Comparison of ENCODE assay signal across 1 cellular context in the genomic region with DNA sequence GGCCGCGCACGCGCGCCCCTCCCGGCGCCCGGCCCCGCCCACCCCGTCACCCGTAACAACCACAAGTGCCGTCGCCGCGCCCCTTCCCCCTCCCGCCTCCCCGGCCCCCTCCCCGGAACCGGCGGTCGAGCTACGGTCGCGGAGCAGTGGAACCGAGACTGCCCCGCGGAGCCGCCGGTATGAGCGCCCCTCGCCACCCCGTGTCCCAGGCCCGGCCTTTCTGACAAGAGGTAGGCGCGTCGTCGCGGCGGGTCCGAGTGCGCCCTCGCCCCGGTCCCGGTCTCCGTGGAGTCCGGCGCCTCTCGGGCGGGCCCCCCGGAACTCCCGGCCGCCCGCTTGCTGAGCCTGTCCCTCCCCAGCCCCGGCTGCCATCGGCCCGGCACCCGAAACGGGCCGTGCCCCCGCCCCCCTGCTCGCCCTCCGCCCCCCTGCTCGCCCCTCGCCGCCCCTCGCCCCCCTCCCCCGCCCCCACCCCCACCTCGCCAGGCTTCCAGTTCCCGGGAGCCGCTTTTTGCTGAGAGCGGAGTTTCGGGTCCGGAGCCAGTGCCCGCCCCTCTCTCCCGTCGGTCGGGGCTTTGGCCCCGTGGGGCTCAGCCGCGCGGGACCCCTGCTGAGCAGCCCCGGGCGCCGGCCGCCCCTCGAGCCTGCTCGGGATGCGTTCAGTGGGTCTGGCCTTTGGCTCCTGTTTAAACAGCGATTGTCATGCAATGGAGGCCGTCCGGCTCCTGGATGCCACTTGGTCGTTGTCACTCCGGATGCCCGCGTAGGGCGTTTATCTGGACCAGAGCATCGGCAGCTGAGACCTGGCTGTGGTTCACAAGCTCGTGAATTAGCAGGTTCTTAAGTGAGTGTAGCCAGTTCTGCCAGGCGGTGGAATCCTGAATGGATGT.
TF ChIP-seq lines count a peak whose summit lies in the region.

A gene (plus strand): TSS at position 92 of the 890 bp plus-strand sequence. CDS start 2,628 bp downstream, outside the sequence.

TF ChIP-seq in HepG2, 621 proteins besides CTCF, POLR2A, EP300 and RAD21 (continued from another document and continues in another):
- TF ChIP-seq, protein P1, sequence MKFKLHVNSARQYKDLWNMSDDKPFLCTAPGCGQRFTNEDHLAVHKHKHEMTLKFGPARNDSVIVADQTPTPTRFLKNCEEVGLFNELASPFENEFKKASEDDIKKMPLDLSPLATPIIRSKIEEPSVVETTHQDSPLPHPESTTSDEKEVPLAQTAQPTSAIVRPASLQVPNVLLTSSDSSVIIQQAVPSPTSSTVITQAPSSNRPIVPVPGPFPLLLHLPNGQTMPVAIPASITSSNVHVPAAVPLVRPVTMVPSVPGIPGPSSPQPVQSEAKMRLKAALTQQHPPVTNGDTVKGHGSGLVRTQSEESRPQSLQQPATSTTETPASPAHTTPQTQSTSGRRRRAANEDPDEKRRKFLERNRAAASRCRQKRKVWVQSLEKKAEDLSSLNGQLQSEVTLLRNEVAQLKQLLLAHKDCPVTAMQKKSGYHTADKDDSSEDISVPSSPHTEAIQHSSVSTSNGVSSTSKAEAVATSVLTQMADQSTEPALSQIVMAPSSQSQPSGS (CRISPR knock-in tag; IDR thresholded peaks at IDR 0.05), result peak; percentile 34; the same call in 1 of the 2 replicates
- TF ChIP-seq, protein P2, sequence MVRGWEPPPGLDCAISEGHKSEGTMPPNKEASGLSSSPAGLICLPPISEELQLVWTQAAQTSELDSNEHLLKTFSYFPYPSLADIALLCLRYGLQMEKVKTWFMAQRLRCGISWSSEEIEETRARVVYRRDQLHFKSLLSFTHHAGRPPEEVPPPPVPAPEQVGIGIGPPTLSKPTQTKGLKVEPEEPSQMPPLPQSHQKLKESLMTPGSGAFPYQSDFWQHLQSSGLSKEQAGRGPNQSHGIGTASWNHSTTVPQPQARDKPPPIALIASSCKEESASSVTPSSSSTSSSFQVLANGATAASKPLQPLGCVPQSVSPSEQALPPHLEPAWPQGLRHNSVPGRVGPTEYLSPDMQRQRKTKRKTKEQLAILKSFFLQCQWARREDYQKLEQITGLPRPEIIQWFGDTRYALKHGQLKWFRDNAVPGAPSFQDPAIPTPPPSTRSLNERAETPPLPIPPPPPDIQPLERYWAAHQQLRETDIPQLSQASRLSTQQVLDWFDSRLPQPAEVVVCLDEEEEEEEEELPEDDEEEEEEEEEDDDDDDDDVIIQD (CRISPR knock-in tag; IDR thresholded peaks at IDR 0.05; ENCODE audit: low read depth), result no peak
- TF ChIP-seq, protein P3, sequence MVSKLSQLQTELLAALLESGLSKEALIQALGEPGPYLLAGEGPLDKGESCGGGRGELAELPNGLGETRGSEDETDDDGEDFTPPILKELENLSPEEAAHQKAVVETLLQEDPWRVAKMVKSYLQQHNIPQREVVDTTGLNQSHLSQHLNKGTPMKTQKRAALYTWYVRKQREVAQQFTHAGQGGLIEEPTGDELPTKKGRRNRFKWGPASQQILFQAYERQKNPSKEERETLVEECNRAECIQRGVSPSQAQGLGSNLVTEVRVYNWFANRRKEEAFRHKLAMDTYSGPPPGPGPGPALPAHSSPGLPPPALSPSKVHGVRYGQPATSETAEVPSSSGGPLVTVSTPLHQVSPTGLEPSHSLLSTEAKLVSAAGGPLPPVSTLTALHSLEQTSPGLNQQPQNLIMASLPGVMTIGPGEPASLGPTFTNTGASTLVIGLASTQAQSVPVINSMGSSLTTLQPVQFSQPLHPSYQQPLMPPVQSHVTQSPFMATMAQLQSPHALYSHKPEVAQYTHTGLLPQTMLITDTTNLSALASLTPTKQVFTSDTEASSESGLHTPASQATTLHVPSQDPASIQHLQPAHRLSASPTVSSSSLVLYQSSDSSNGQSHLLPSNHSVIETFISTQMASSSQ (IDR thresholded peaks at IDR 0.05; ENCODE audit: low read depth), result no peak
- TF ChIP-seq, protein P3 (CRISPR knock-in tag; IDR thresholded peaks at IDR 0.05; ENCODE audit: borderline replicate concordance), result no peak
- TF ChIP-seq TAF15 (IDR thresholded peaks at IDR 0.05; ENCODE audit: low read depth, low read length, poor library complexity, severe bottlenecking) (no peak), ZNF879 (CRISPR knock-in tag; IDR thresholded peaks at IDR 0.05) (no peak), SIN3B (IDR thresholded peaks at IDR 0.05; ENCODE audit: low read length) (0 out of 2 replicates have a peak, but pooled peaks have one; percentile 35), FOSL1 (CRISPR knock-in tag; IDR thresholded peaks at IDR 0.05; ENCODE audit: borderline replicate concordance) (no peak), ZMAT3 (CRISPR knock-in tag; conservative IDR thresholded peaks at IDR 0.05) (0 out of 2 replicates have a peak, but pooled peaks have one; percentile 24), MAZ (IDR thresholded peaks at IDR 0.05; ENCODE audit: borderline replicate concordance, low read depth, low read length) (no peak), MAZ (CRISPR knock-in tag; IDR thresholded peaks at IDR 0.05; ENCODE audit: low read depth) (peak; percentile 51; the same call in 1 of the 2 replicates), ZNF7 (CRISPR knock-in tag; IDR thresholded peaks at IDR 0.05) (no peak), TARDBP (CRISPR knock-in tag; IDR thresholded peaks at IDR 0.05) (no peak), CBX2 (IDR thresholded peaks at IDR 0.05; ENCODE audit: low read depth, low read length) (no peak), CBX2 (CRISPR knock-in tag; IDR thresholded peaks at IDR 0.05; ENCODE audit: low read depth) (no peak), ZBTB1 (CRISPR knock-in tag; IDR thresholded peaks at IDR 0.05; ENCODE audit: borderline replicate concordance) (no peak), RBFOX2 (IDR thresholded peaks at IDR 0.05; ENCODE audit: low read depth, low read length) (peak; percentile 76), ZNF780A (CRISPR knock-in tag; IDR thresholded peaks at IDR 0.05) (0 out of 2 replicates have a peak, but pooled peaks have one; percentile 48), ATRX (CRISPR knock-in tag; IDR thresholded peaks at IDR 0.05; ENCODE audit: borderline replicate concordance) (no peak), HIVEP1 (CRISPR knock-in tag; IDR thresholded peaks at IDR 0.05) (peak; percentile 66), FLYWCH1 (CRISPR knock-in tag; IDR thresholded peaks at IDR 0.05) (no peak), ARNTL (CRISPR knock-in tag; IDR thresholded peaks at IDR 0.05) (no peak), ZBTB7B (CRISPR knock-in tag; IDR thresholded peaks at IDR 0.05) (0 out of 2 replicates have a peak, but pooled peaks have one; percentile 36), ZNF563 (CRISPR knock-in tag; IDR thresholded peaks at IDR 0.05) (peak; percentile 29; the same call in 1 of the 2 replicates), ZNF883 (CRISPR knock-in tag; IDR thresholded peaks at IDR 0.05; ENCODE audit: not compliant biosample characterization) (peak; percentile 43), PAWR (CRISPR knock-in tag; IDR thresholded peaks at IDR 0.05; ENCODE audit: borderline replicate concordance) (no peak), ZNF570 (CRISPR knock-in tag; IDR thresholded peaks at IDR 0.05; ENCODE audit: borderline replicate concordance) (no peak), ZFAT (CRISPR knock-in tag; conservative IDR thresholded peaks at IDR 0.05) (no peak)
- TF ChIP-seq, protein P4, sequence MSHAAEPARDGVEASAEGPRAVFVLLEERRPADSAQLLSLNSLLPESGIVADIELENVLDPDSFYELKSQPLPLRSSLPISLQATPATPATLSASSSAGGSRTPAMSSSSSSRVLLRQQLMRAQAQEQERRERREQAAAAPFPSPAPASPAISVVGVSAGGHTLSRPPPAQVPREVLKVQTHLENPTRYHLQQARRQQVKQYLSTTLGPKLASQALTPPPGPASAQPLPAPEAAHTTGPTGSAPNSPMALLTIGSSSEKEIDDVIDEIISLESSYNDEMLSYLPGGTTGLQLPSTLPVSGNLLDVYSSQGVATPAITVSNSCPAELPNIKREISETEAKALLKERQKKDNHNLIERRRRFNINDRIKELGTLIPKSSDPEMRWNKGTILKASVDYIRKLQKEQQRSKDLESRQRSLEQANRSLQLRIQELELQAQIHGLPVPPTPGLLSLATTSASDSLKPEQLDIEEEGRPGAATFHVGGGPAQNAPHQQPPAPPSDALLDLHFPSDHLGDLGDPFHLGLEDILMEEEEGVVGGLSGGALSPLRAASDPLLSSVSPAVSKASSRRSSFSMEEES (CRISPR knock-in tag; IDR thresholded peaks at IDR 0.05), result no peak
- TF ChIP-seq, protein P5, sequence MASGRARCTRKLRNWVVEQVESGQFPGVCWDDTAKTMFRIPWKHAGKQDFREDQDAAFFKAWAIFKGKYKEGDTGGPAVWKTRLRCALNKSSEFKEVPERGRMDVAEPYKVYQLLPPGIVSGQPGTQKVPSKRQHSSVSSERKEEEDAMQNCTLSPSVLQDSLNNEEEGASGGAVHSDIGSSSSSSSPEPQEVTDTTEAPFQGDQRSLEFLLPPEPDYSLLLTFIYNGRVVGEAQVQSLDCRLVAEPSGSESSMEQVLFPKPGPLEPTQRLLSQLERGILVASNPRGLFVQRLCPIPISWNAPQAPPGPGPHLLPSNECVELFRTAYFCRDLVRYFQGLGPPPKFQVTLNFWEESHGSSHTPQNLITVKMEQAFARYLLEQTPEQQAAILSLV (CRISPR knock-in tag; IDR thresholded peaks at IDR 0.05; ENCODE audit: borderline replicate concordance), result no peak
- TF ChIP-seq, protein P6, sequence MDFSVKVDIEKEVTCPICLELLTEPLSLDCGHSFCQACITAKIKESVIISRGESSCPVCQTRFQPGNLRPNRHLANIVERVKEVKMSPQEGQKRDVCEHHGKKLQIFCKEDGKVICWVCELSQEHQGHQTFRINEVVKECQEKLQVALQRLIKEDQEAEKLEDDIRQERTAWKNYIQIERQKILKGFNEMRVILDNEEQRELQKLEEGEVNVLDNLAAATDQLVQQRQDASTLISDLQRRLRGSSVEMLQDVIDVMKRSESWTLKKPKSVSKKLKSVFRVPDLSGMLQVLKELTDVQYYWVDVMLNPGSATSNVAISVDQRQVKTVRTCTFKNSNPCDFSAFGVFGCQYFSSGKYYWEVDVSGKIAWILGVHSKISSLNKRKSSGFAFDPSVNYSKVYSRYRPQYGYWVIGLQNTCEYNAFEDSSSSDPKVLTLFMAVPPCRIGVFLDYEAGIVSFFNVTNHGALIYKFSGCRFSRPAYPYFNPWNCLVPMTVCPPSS (IDR thresholded peaks at IDR 0.05), result no peak
- TF ChIP-seq, protein P7, sequence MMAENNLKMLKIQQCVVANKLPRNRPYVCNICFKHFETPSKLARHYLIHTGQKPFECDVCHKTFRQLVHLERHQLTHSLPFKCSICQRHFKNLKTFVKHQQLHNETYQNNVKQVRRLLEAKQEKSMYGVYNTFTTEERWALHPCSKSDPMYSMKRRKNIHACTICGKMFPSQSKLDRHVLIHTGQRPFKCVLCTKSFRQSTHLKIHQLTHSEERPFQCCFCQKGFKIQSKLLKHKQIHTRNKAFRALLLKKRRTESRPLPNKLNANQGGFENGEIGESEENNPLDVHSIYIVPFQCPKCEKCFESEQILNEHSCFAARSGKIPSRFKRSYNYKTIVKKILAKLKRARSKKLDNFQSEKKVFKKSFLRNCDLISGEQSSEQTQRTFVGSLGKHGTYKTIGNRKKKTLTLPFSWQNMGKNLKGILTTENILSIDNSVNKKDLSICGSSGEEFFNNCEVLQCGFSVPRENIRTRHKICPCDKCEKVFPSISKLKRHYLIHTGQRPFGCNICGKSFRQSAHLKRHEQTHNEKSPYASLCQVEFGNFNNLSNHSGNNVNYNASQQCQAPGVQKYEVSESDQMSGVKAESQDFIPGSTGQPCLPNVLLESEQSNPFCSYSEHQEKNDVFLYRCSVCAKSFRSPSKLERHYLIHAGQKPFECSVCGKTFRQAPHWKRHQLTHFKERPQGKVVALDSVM (CRISPR knock-in tag; IDR thresholded peaks at IDR 0.05), result peak; percentile 8; the same call in 1 of the 2 replicates
- TF ChIP-seq, protein P8, sequence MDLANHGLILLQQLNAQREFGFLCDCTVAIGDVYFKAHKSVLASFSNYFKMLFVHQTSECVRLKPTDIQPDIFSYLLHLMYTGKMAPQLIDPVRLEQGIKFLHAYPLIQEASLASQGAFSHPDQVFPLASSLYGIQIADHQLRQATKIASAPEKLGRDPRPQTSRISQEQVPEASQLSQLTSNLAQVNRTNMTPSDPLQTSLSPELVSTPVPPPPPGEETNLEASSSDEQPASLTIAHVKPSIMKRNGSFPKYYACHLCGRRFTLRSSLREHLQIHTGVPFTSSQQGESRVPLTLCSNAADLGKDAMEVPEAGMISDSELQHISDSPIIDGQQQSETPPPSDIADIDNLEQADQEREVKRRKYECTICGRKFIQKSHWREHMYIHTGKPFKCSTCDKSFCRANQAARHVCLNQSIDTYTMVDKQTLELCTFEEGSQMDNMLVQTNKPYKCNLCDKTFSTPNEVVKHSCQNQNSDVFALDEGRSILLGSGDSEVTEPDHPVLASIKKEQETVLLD (CRISPR knock-in tag; IDR thresholded peaks at IDR 0.05; ENCODE audit: low read depth), result peak; percentile 62
- TF ChIP-seq, protein P9, sequence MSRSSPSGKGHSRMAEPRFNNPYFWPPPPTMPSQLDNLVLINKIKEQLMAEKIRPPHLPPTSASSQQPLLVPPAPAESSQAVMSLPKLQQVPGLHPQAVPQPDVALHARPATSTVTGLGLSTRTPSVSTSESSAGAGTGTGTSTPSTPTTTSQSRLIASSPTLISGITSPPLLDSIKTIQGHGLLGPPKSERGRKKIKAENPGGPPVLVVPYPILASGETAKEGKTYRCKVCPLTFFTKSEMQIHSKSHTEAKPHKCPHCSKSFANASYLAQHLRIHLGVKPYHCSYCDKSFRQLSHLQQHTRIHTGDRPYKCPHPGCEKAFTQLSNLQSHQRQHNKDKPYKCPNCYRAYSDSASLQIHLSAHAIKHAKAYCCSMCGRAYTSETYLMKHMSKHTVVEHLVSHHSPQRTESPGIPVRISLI (CRISPR knock-in tag; IDR thresholded peaks at IDR 0.05; ENCODE audit: borderline replicate concordance), result no peak
- TF ChIP-seq, protein P10, sequence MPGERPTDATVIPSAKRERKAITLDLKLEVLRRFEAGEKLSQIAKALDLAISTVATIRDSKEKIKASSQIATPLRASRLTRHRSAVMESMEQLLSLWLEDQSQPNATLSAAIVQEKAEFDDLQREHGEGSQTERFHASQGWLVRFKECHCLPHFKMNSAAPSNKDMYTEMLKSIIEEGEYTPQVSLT (CRISPR knock-in tag; IDR thresholded peaks at IDR 0.05; ENCODE audit: borderline replicate concordance, low read depth), result no peak
- TF ChIP-seq, protein P11, sequence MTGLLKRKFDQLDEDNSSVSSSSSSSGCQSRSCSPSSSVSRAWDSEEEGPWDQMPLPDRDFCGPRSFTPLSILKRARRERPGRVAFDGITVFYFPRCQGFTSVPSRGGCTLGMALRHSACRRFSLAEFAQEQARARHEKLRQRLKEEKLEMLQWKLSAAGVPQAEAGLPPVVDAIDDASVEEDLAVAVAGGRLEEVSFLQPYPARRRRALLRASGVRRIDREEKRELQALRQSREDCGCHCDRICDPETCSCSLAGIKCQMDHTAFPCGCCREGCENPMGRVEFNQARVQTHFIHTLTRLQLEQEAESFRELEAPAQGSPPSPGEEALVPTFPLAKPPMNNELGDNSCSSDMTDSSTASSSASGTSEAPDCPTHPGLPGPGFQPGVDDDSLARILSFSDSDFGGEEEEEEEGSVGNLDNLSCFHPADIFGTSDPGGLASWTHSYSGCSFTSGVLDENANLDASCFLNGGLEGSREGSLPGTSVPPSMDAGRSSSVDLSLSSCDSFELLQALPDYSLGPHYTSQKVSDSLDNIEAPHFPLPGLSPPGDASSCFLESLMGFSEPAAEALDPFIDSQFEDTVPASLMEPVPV (CRISPR knock-in tag; IDR thresholded peaks at IDR 0.05), result no peak
